In genomic region chr14:92685784-92686355, GRCh38 we compare ENCODE assay signal across 10 cellular contexts.
"Had no signal": no experiment of that assay in that cellular context is flagged by ENCODE, and none has a peak within 500 bp of the region (broad histone marks: within the 10 kb centered on the region; RNA-seq: fewer than 3 reads in every experiment).

No MANE protein-coding gene starts in this region.

- H3K27me3 Mint-ChIP-seq: activated naive CD8-positive, alpha-beta T cell had no signal

- H3K4me3 Mint-ChIP-seq: activated naive CD8-positive, alpha-beta T cell; type B pancreatic cell had no signal

- H3K36me3 Mint-ChIP-seq: activated naive CD8-positive, alpha-beta T cell; type B pancreatic cell had no signal

- H3K27ac ChIP-seq: breast epithelium, foreskin keratinocyte, pancreas had no signal

- H3K27me3 ChIP-seq: breast epithelium, heart left ventricle, pancreas had no signal

- H3K36me3 ChIP-seq: breast epithelium, pancreas had no signal

- H3K27ac Mint-ChIP-seq: activated naive CD8-positive, alpha-beta T cell; type B pancreatic cell had no signal

- H3K4me3 ChIP-seq: mucosa of descending colon had no signal

- H3K9me3 ChIP-seq: breast epithelium, heart left ventricle, mucosa of descending colon, pancreas had no signal

- DNase-seq: activated CD4-positive, alpha-beta T cell treated with anti-CD3 and anti-CD28 coated beads, Interleukin-2, amount 50 U/mL, for 4 hours; foreskin keratinocyte; pancreas; retina; SHP77 treated with DMSO at 0.1 percent for 48 hours had no signal

- H3K9me3 Mint-ChIP-seq: type B pancreatic cell had no signal

- H3K4me1 ChIP-seq: breast epithelium had no signal
